18 cellular contexts compared by ENCODE assay signal in the genomic region with DNA sequence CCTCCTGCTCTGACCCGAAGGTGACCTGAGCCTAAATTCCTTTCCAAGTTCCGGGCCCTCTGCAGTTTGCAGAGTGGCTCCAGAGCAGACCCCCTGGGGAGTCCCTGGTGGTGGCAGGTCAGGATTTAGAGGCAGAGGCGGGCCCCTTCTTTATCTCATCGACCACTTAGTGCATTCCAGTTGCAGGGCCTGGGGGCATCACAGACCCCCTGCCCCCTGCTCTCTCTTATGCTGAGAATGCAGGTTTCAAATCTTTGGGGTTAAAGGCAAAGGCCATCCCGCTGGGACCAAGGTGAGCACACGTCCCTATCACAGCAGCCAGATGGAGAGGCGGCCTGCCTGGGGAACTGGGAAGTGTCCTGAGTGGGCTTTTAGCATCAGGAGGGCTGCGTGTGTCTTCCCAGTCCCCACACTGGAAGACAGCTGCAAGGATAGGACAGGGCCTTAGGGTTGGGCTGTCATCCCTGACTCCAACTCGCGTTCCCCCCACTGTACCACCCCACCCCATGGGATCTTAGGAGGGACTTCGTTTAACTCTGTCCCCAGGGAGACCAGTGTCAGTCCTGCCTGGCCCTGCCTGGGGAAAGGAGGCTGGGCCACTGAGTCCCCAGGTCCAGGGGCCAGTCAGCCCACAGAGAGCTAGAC. TPM values are rescaled to one million over a fixed set of nuclear protein-coding genes. Genes with fewer than 3 reads are reported as not detected.
A peak's percentile ranks its signal among the peaks of the same experiment; 100 is the strongest.
DNase-seq lines count a peak whose midpoint lies in the region; ATAC-seq and TF ChIP-seq lines count a peak whose summit lies in the region.
"Had no signal": no experiment of that assay in that cellular context is flagged by ENCODE, and none has a peak within 500 bp of the region (broad histone marks: within the 10 kb centered on the region; RNA-seq: fewer than 3 reads in every experiment).

No MANE protein-coding gene starts in this region.

- H2BK5ac ChIP-seq in mesenchymal stem cell (ENCODE audit: low read depth, low read length, poor library complexity, severe bottlenecking) = no peak overlapping the region

- no peak for ATAC-seq in activated CD8-positive, alpha-beta memory T cell treated with anti-CD3 and anti-CD28 coated beads, Interleukin-2, amount 10 ng/mL, durations not matched to agents 7 days and 5 days
- ATAC-seq in GM19351 (IDR thresholded peaks at IDR 0.05; ENCODE audit: unreplicated experiment) (no peak), T-helper 17 cell (no peak)
- ATAC-seq: left colon had no signal

- H3K9me3 Mint-ChIP-seq in activated CD8-positive, alpha-beta memory T cell treated with anti-CD3 and anti-CD28 coated beads, Interleukin-2, amount 10 ng/mL, durations not matched to agents 7 days and 5 days (ENCODE audit: low read depth) = no peaks in the 10 kb centered on the region
- peaks cover 4% of the 10 kb centered on the region for H3K9me3 Mint-ChIP-seq in chondrocyte (ENCODE audit: low read depth)

- H3K9me3 ChIP-seq in mesenchymal stem cell (ENCODE audit: control insufficient read depth, low read length) (no peaks in the 10 kb centered on the region), skeletal muscle tissue (ENCODE audit: control insufficient read depth in 3 of 3, low read length in 3 of 3) (no peaks in the 10 kb centered on the region), T-helper 17 cell (ENCODE audit: control insufficient read depth, low read length, poor library complexity, severe bottlenecking) (no peaks in the 10 kb centered on the region), breast epithelium (no peaks in the 10 kb centered on the region)
- H3K9me3 ChIP-seq: suprapubic skin, uterus had no signal

- H3K4me3 ChIP-seq in mesenchymal stem cell (ENCODE audit: insufficient read depth in 1 of 2, low read depth in 1 of 2, low read length in 2 of 2) (no peak overlapping the region), skeletal muscle tissue (ENCODE audit: low read length in 3 of 3) (no peak overlapping the region), breast epithelium (no peak overlapping the region)
- H3K4me3 ChIP-seq: suprapubic skin, uterus had no signal

- peak overlapping the region; percentile 63 to 94 for H3K4ac ChIP-seq in mesenchymal stem cell (ENCODE audit: low read depth in 1 of 2, low read length in 2 of 2)

- H3K79me1 ChIP-seq in mesenchymal stem cell (replicated peaks; ENCODE audit: low read length, poor library complexity, severe bottlenecking) = peaks cover 47% of the 10 kb centered on the region

- H3K27me3 ChIP-seq in mesenchymal stem cell (ENCODE audit: control insufficient read depth in 1 of 2, insufficient read depth in 1 of 2, low read length in 2 of 2) (no peaks in the 10 kb centered on the region), skeletal muscle tissue (ENCODE audit: control insufficient read depth in 3 of 3, insufficient read depth in 3 of 3, low read length in 3 of 3) (no peaks in the 10 kb centered on the region), breast epithelium (no peaks in the 10 kb centered on the region)
- H3K27me3 ChIP-seq: suprapubic skin, uterus had no signal

- H3K9ac ChIP-seq in mesenchymal stem cell (ENCODE audit: low read length) (no peak overlapping the region), skeletal muscle tissue (ENCODE audit: low read depth in 1 of 3, low read length in 3 of 3) (peak overlapping the region in 2 of 3 donors; percentile 3 to 28)

- no peak overlapping the region for H4K8ac ChIP-seq in mesenchymal stem cell (ENCODE audit: low read length)

- no peak overlapping the region for H3K23ac ChIP-seq in mesenchymal stem cell (ENCODE audit: low read length in 2 of 2)

- no peaks in the 10 kb centered on the region for H3K27me3 Mint-ChIP-seq in activated CD8-positive, alpha-beta memory T cell treated with anti-CD3 and anti-CD28 coated beads, Interleukin-2, amount 10 ng/mL, durations not matched to agents 7 days and 5 days
- H3K27me3 Mint-ChIP-seq in chondrocyte (ENCODE audit: low read depth) = no peaks in the 10 kb centered on the region
- H3K27me3 Mint-ChIP-seq in T-helper 17 cell = no peaks in the 10 kb centered on the region

- H3K36me3 Mint-ChIP-seq in activated CD8-positive, alpha-beta memory T cell treated with anti-CD3 and anti-CD28 coated beads, Interleukin-2, amount 10 ng/mL, durations not matched to agents 7 days and 5 days = peaks cover 48% of the 10 kb centered on the region
- H3K36me3 Mint-ChIP-seq in chondrocyte (ENCODE audit: low read depth) = peaks cover 47% of the 10 kb centered on the region
- H3K36me3 Mint-ChIP-seq in T-helper 17 cell (ENCODE audit: low read depth) = peaks cover 3% of the 10 kb centered on the region

- peak overlapping the region; percentile 6 for H2BK15ac ChIP-seq in mesenchymal stem cell (ENCODE audit: low read depth, poor library complexity, severe bottlenecking)

- peaks cover 73 to 80% of the 10 kb centered on the region in 2 experiments for H3K36me3 ChIP-seq in mesenchymal stem cell (ENCODE audit: control insufficient read depth in 1 of 2, insufficient read depth in 2 of 2, low read depth in 1 of 2, low read length in 2 of 2)
- H3K36me3 ChIP-seq in skeletal muscle tissue (ENCODE audit: control insufficient read depth in 3 of 3, insufficient read depth in 3 of 3, low read length in 3 of 3) = peaks cover 47 to 58% (median 51%) of the 10 kb centered on the region in 3 donors
- no peaks in the 10 kb centered on the region for H3K36me3 ChIP-seq in breast epithelium
- H3K36me3 ChIP-seq: uterus had no signal

- no peak overlapping the region for H3K14ac ChIP-seq in mesenchymal stem cell (ENCODE audit: low read length in 2 of 2)

- no peak overlapping the region for H2AFZ ChIP-seq in mesenchymal stem cell (ENCODE audit: low read depth, low read length)

- H2AK5ac ChIP-seq in mesenchymal stem cell (ENCODE audit: low read length, severe bottlenecking) = peak overlapping the region; percentile 33

- DNase-seq in activated CD8-positive, alpha-beta memory T cell treated with anti-CD3 and anti-CD28 coated beads, Interleukin-2, amount 10 ng/mL, durations not matched to agents 7 days and 5 days = no peak
- DNase-seq in activated CD8-positive, alpha-beta memory T cell treated with anti-CD3 and anti-CD28 coated beads for 24 hours = no peak
- DNase-seq in chondrocyte (ENCODE audit: low spot score) = peak; percentile 57
- no peak for DNase-seq in mesenchymal stem cell
- DNase-seq in T-helper 17 cell = no peak
- DNase-seq in breast epithelium (ENCODE audit: low spot score in 2 of 2) = no peak
- DNase-seq: activated CD4-positive, alpha-beta T cell treated with anti-CD3 and anti-CD28 coated beads for 1 hour; activated CD8-positive, alpha-beta memory T cell treated with anti-CD3 and anti-CD28 coated beads, Interleukin-2, amount 50 U/mL, for 4 hours; Calu3; left colon; NCI-H1105; NK-92 treated with Interleukin-12 subunit alpha and Interleukin-12 subunit beta, amount 100 ng/mL, for 24 hours; retina; uterus had no signal

- TF ChIP-seq POLR2A in breast epithelium (IDR thresholded peaks at IDR 0.05) = no peak

- CTCF ChIA-PET in activated CD8-positive, alpha-beta memory T cell treated with anti-CD3 and anti-CD28 coated beads, Interleukin-2, amount 10 ng/mL, durations not matched to agents 7 days and 5 days (lab: Charles Lee) = no interaction called here

- no peak overlapping the region for H3K4me2 ChIP-seq in mesenchymal stem cell (ENCODE audit: low read length, poor library complexity, severe bottlenecking)

- H4K91ac ChIP-seq in mesenchymal stem cell (ENCODE audit: low read length) = peak overlapping the region; percentile 92

- peak overlapping the region; percentile 58 for H3K27ac Mint-ChIP-seq in activated CD8-positive, alpha-beta memory T cell treated with anti-CD3 and anti-CD28 coated beads, Interleukin-2, amount 10 ng/mL, durations not matched to agents 7 days and 5 days
- H3K27ac Mint-ChIP-seq in chondrocyte (ENCODE audit: unreplicated experiment) (peak overlapping the region; percentile 98), T-helper 17 cell (no peak overlapping the region)

- H3K4me1 Mint-ChIP-seq in activated CD8-positive, alpha-beta memory T cell treated with anti-CD3 and anti-CD28 coated beads, Interleukin-2, amount 10 ng/mL, durations not matched to agents 7 days and 5 days = peaks cover 31% of the 10 kb centered on the region
- H3K4me1 Mint-ChIP-seq in chondrocyte (ENCODE audit: low read depth) = peaks cover 73% of the 10 kb centered on the region
- peaks cover 13% of the 10 kb centered on the region for H3K4me1 Mint-ChIP-seq in T-helper 17 cell

- peak overlapping the region in 1 of 2 experiments; percentile 31 for H3K18ac ChIP-seq in mesenchymal stem cell (ENCODE audit: low read depth in 1 of 2, low read length in 2 of 2)

- H2BK12ac ChIP-seq in mesenchymal stem cell (ENCODE audit: low read length in 2 of 2) = peak overlapping the region in 1 of 2 experiments; percentile 60

- H3K4me1 ChIP-seq in mesenchymal stem cell (ENCODE audit: control insufficient read depth, insufficient read depth, low read depth, low read length) (peaks cover 37% of the 10 kb centered on the region), skeletal muscle tissue (ENCODE audit: control insufficient read depth in 3 of 3, insufficient read depth in 3 of 3, low read length in 3 of 3) (peaks cover 38 to 51% (median 50%) of the 10 kb centered on the region in 3 donors), breast epithelium (no peaks in the 10 kb centered on the region)
- H3K4me1 ChIP-seq: uterus had no signal

- H3K4me3 Mint-ChIP-seq in activated CD8-positive, alpha-beta memory T cell treated with anti-CD3 and anti-CD28 coated beads, Interleukin-2, amount 10 ng/mL, durations not matched to agents 7 days and 5 days = no peak overlapping the region
- H3K4me3 Mint-ChIP-seq in chondrocyte (ENCODE audit: unreplicated experiment) = no peak overlapping the region
- no peak overlapping the region for H3K4me3 Mint-ChIP-seq in T-helper 17 cell

- peak overlapping the region; percentile 21 for H2BK120ac ChIP-seq in mesenchymal stem cell (ENCODE audit: low read depth, low read length)

- intact Hi-C loops in breast epithelium (cut with DNase I; ENCODE audit: low total_unique reads) = no loop called here

- TF ChIP-seq CTCF in chondrocyte (IDR thresholded peaks at IDR 0.05) = no peak
- TF ChIP-seq CTCF in breast epithelium (IDR thresholded peaks at IDR 0.05) = no peak

- 87% methylated on average over 8 of the region's 11 CpGs for WGBS in mesenchymal stem cell

- peak overlapping the region; percentile 4 for H3K27ac ChIP-seq in mesenchymal stem cell (ENCODE audit: low read length, poor library complexity, severe bottlenecking)
- H3K27ac ChIP-seq in skeletal muscle tissue (ENCODE audit: low read depth, low read length) = peak overlapping the region; percentile 36
- H3K27ac ChIP-seq in breast epithelium = peak overlapping the region in 1 of 2 donors; percentile 69
- H3K27ac ChIP-seq: epithelial cell of prostate, suprapubic skin, uterus had no signal

RNA-seq across cellular contexts. Expression of a gene that starts 11.3 kb away (rescaled TPM):
- 10 to 100 TPM; 14.6 to 18.1 TPM for total RNA-seq in activated CD8-positive, alpha-beta memory T cell treated with anti-CD3 and anti-CD28 coated beads, Interleukin-2, amount 10 ng/mL, durations not matched to agents 7 days and 5 days
- total RNA-seq in chondrocyte (1.3 to 4.6 TPM (median 2.0 TPM) in 3 replicates), skeletal muscle tissue (1.0 TPM), T-helper 17 cell (1 to 10 TPM; 2.7 to 3.6 TPM), breast epithelium (1 to 10 TPM in 2 of 3 donors, under 1 TPM in 1; 0.48 to 6.6 (median 2.8) TPM)
- polyA plus RNA-seq in mesenchymal stem cell (2013, experiment 1 of 2) = 0.61 TPM
- polyA plus RNA-seq in mesenchymal stem cell (2013, experiment 2 of 2) = 0.52 TPM

RNA-seq across cellular contexts. Expression of a gene that starts 30.2 kb away (rescaled TPM):
- 10 to 100 TPM in 1 of 2 experiments, 1 to 10 TPM in 1; 8.1 to 10.7 TPM for total RNA-seq in activated CD8-positive, alpha-beta memory T cell treated with anti-CD3 and anti-CD28 coated beads, Interleukin-2, amount 10 ng/mL, durations not matched to agents 7 days and 5 days
- total RNA-seq in chondrocyte = 14.5 to 14.9 TPM (median 14.8 TPM) in 3 replicates
- 15.5 TPM for polyA plus RNA-seq in mesenchymal stem cell (2013, experiment 1 of 2)
- polyA plus RNA-seq in mesenchymal stem cell (2013, experiment 2 of 2) = 15.6 TPM
- total RNA-seq in skeletal muscle tissue = 2.1 TPM
- total RNA-seq in T-helper 17 cell = 10 to 100 TPM in 1 of 2 donors, 1 to 10 TPM in 1; 9.8 to 11.9 TPM
- 10 to 100 TPM; 10.2 to 17.0 (median 13.1) TPM for total RNA-seq in breast epithelium

RNA-seq across cellular contexts. Expression of a gene that starts 40.7 kb away (rescaled TPM):
- 100 to 1,000 TPM; 117 to 137 TPM for total RNA-seq in activated CD8-positive, alpha-beta memory T cell treated with anti-CD3 and anti-CD28 coated beads, Interleukin-2, amount 10 ng/mL, durations not matched to agents 7 days and 5 days
- total RNA-seq in chondrocyte (102 to 133 TPM (median 114 TPM) in 3 replicates), skeletal muscle tissue (13.6 TPM), T-helper 17 cell (10 to 100 TPM; 45.0 to 53.6 TPM), breast epithelium (10 to 100 TPM; 34.6 to 60.2 (median 50.1) TPM)
- polyA plus RNA-seq in mesenchymal stem cell (2013, experiment 1 of 2) = 68.2 TPM
- 67.4 TPM for polyA plus RNA-seq in mesenchymal stem cell (2013, experiment 2 of 2)

RNA-seq across cellular contexts. Expression of a gene that starts 54.8 kb away (rescaled TPM):
- 1 to 10 TPM in 1 of 2 experiments, under 1 TPM in 1; 0.91 to 1.0 TPM for total RNA-seq in activated CD8-positive, alpha-beta memory T cell treated with anti-CD3 and anti-CD28 coated beads, Interleukin-2, amount 10 ng/mL, durations not matched to agents 7 days and 5 days
- total RNA-seq in chondrocyte = 68.4 to 172 TPM (median 169 TPM) in 3 replicates
- polyA plus RNA-seq in mesenchymal stem cell (2013, experiment 1 of 2) = 24.7 TPM
- 25.1 TPM for polyA plus RNA-seq in mesenchymal stem cell (2013, experiment 2 of 2)
- 6.3 TPM for total RNA-seq in skeletal muscle tissue
- total RNA-seq in T-helper 17 cell = 1 to 10 TPM in 1 of 2 donors, under 1 TPM in 1; 0.76 to 1.2 TPM
- total RNA-seq in breast epithelium = 1 to 10 TPM; 1.9 to 6.2 (median 4.8) TPM

RNA-seq across cellular contexts. Expression of a gene that starts 59.7 kb away (rescaled TPM):
- 100 to 1,000 TPM; 155 to 159 TPM for total RNA-seq in activated CD8-positive, alpha-beta memory T cell treated with anti-CD3 and anti-CD28 coated beads, Interleukin-2, amount 10 ng/mL, durations not matched to agents 7 days and 5 days
- total RNA-seq in chondrocyte (42.6 to 78.5 TPM (median 62.2 TPM) in 3 replicates), skeletal muscle tissue (3.7 TPM), T-helper 17 cell (10 to 100 TPM; 31.6 to 44.0 TPM), breast epithelium (10 to 100 TPM in 2 of 3 donors, 1 to 10 TPM in 1; 5.6 to 22.8 (median 21.4) TPM)
- 425 TPM for polyA plus RNA-seq in mesenchymal stem cell (2013, experiment 1 of 2)
- 448 TPM for polyA plus RNA-seq in mesenchymal stem cell (2013, experiment 2 of 2)
